1 cellular context compared by ENCODE assay signal in the genomic region with DNA sequence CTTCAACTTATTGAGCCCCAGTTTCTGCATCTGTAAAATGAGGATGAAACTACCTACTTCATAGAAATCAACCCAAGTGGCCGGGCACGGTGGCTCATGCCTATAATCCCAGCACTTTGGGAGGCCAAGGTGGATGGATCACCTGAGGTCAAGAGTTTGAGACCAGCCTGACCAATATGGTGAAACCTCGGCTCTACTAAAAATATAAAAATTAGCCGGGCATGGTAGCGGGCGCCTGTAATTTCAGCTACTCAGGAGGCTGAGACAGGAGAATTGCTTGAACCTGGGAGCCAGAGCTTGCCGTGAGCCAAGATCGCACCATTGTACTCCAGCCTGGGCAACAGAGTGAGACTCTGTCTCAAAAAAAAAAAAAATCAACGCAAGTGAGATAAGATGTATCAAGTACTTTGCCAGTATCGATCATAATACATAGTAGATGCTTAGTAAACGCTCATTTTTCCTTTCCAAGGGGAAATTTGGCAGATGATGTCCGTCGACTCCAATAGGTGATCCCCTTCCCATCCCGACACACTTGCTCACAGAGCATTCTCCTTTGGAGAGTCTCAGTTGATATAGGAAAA.
A peak's percentile ranks its signal among the peaks of the same experiment; 100 is the strongest.
TF ChIP-seq lines count a peak whose summit lies in the region.

No MANE protein-coding gene starts in this region.

TF ChIP-seq in GM12878, 131 proteins besides CTCF, POLR2A, EP300 and RAD21:
- TF ChIP-seq, protein P1, sequence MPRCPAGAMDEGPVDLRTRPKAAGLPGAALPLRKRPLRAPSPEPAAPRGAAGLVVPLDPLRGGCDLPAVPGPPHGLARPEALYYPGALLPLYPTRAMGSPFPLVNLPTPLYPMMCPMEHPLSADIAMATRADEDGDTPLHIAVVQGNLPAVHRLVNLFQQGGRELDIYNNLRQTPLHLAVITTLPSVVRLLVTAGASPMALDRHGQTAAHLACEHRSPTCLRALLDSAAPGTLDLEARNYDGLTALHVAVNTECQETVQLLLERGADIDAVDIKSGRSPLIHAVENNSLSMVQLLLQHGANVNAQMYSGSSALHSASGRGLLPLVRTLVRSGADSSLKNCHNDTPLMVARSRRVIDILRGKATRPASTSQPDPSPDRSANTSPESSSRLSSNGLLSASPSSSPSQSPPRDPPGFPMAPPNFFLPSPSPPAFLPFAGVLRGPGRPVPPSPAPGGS (IDR thresholded peaks at IDR 0.05; ENCODE audit: borderline replicate concordance, insufficient read depth, low read depth, low read length, poor library complexity, severe bottlenecking) = peak; percentile 30
- TF ChIP-seq, protein P2, sequence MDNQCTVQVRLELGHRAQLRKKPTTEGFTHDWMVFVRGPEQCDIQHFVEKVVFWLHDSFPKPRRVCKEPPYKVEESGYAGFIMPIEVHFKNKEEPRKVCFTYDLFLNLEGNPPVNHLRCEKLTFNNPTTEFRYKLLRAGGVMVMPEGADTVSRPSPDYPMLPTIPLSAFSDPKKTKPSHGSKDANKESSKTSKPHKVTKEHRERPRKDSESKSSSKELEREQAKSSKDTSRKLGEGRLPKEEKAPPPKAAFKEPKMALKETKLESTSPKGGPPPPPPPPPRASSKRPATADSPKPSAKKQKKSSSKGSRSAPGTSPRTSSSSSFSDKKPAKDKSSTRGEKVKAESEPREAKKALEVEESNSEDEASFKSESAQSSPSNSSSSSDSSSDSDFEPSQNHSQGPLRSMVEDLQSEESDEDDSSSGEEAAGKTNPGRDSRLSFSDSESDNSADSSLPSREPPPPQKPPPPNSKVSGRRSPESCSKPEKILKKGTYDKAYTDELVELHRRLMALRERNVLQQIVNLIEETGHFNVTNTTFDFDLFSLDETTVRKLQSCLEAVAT (IDR thresholded peaks at IDR 0.05) = peak; percentile 57; the same call in 1 of the 2 replicates
